ENCODE assay signal across 8 cellular contexts in genomic region chr10:71213127-71213616, GRCh38. TPM values are rescaled to one million over a fixed set of nuclear protein-coding genes. Genes with fewer than 3 reads are reported as not detected.
DNase-seq lines count a peak whose midpoint lies in the region; ATAC-seq, FAIRE-seq and TF ChIP-seq lines count a peak whose summit lies in the region.

No MANE protein-coding gene starts in this region.

- H3K4me1 ChIP-seq in HUES48 (ENCODE audit: control insufficient read depth, insufficient read depth, low read length) (peaks cover 45% of the 10 kb centered on the region), small intestine (ENCODE audit: control insufficient read depth in 2 of 2, insufficient read depth in 1 of 2, low read depth in 1 of 2, low read length in 1 of 2) (peaks cover 0 to 2% of the 10 kb centered on the region in 2 donors)

- no peak overlapping the region for H3K27ac Mint-ChIP-seq in CD14-positive monocyte

- ATAC-seq in GM21528 (IDR thresholded peaks at IDR 0.05; ENCODE audit: low FRiP score, unreplicated experiment) = no peak
- ATAC-seq in HG02610 (IDR thresholded peaks at IDR 0.05; ENCODE audit: unreplicated experiment) = no peak

- DNase-seq in CD14-positive monocyte (ENCODE audit: low spot score) (no peak), RKO (ENCODE audit: low spot score) (peak; percentile 65), cerebellar cortex (ENCODE audit: low spot score) (peak; percentile 84), kidney epithelial cell (ENCODE audit: low read depth) (no peak), small intestine (peak; percentile 71)

- H3K9me3 ChIP-seq in HUES48 (ENCODE audit: control insufficient read depth, insufficient read depth, low read length) (no peaks in the 10 kb centered on the region), small intestine (ENCODE audit: control insufficient read depth, low read depth) (no peaks in the 10 kb centered on the region)

- intact Hi-C loops in CD14-positive monocyte (cut with micrococcal nuclease) = loop anchor here in 1 of 2 donors (5.0 kb wide), 1 partner anchor 286 kb away; no protein-coding TSS in a partner anchor

- H3K27me3 ChIP-seq in HUES48 (ENCODE audit: control insufficient read depth, insufficient read depth, low read length) (peaks cover 55% of the 10 kb centered on the region), kidney epithelial cell (ENCODE audit: control insufficient read depth, insufficient read depth, low read length) (peaks cover 39% of the 10 kb centered on the region), small intestine (ENCODE audit: control insufficient read depth in 2 of 2, insufficient read depth in 2 of 2, low read length in 2 of 2) (peaks cover 7 to 17% of the 10 kb centered on the region in 2 donors)

- H3K9me3 Mint-ChIP-seq in CD14-positive monocyte = peaks cover 0 to 20% (median 2%) of the 10 kb centered on the region in 7 donors

- peaks cover 67 to 90% (median 84%) of the 10 kb centered on the region in 3 donors for H3K27me3 Mint-ChIP-seq in CD14-positive monocyte (ENCODE audit: low read depth in 3 of 3)

- peak overlapping the region; percentile 87 for H3K4me3 ChIP-seq in HUES48 (ENCODE audit: low read depth, low read length)
- peak overlapping the region; percentile 43 for H3K4me3 ChIP-seq in kidney epithelial cell (ENCODE audit: low read depth, low read length)
- H3K4me3 ChIP-seq in small intestine (ENCODE audit: low read depth in 1 of 2, low read length in 2 of 2) = peak overlapping the region; percentile 48 to 57

- H3K36me3 Mint-ChIP-seq in CD14-positive monocyte = peaks cover 0 to 12% of the 10 kb centered on the region in 2 donors

- TF ChIP-seq CTCF in CD14-positive monocyte (IDR thresholded peaks at IDR 0.05) (no peak), kidney epithelial cell (IDR thresholded peaks at IDR 0.05; ENCODE audit: insufficient read depth, low read length, poor library complexity, severe bottlenecking) (no peak)

- peak overlapping the region; percentile 80 to 93 for H3K4me3 Mint-ChIP-seq in CD14-positive monocyte

- H3K4me1 Mint-ChIP-seq in CD14-positive monocyte = peaks cover 38% of the 10 kb centered on the region

- 0 to 1% (median 1%) methylated on average over 36 of the region's 36 CpGs for WGBS in small intestine, 3 donors

- H3K36me3 ChIP-seq in HUES48 (ENCODE audit: control insufficient read depth, insufficient read depth, low read length) (no peaks in the 10 kb centered on the region), kidney epithelial cell (ENCODE audit: control insufficient read depth, insufficient read depth, low read length) (no peaks in the 10 kb centered on the region), small intestine (ENCODE audit: control insufficient read depth in 2 of 2, insufficient read depth in 2 of 2, low read length in 2 of 2) (no peaks in the 10 kb centered on the region)

- peak overlapping the region; percentile 28; the same call in 1 of the 2 replicates for H3K9ac ChIP-seq in HUES48 (ENCODE audit: low read depth, low read length)

- H3K27ac ChIP-seq in HUES48 (ENCODE audit: low read depth, low read length) (no peak overlapping the region), small intestine (ENCODE audit: low read depth in 1 of 2, low read length in 1 of 2) (peak overlapping the region in 1 of 2 donors; percentile 81)

- no peak for FAIRE-seq in small intestine (lab: Jason Lieb, UNC)

RNA-seq across cellular contexts. Expression of gene UNC5B, which starts 0.8 kb away (rescaled TPM):
- under 1 TPM in 1 of 2 donors, not detected in 1; 0.04 TPM for polyA plus RNA-seq in CD14-positive monocyte
- 26.9 and 27.5 TPM in 2 replicates for total RNA-seq in kidney epithelial cell
- polyA plus RNA-seq in small intestine = 10 to 100 TPM in 1 of 3 donors, 1 to 10 TPM in 1, under 1 TPM in 1; 0.27 to 10.9 (median 2.5) TPM

Comparison
In these comparisons a context has a peak if more than half of its experiments do, and no peak if none do; other contexts are left out.
1. DNase-seq: peak in RKO (single experiment), cerebellar cortex (single experiment) and small intestine (single experiment); none in CD14-positive monocyte (single experiment) and kidney epithelial cell (single experiment).
2. Peak in every context shown above with its lines, with median percentiles within 50 percentile points of each other: H3K4me3 ChIP-seq.